ENCODE assay signal across 23 cellular contexts in genomic region chr5:100794218-100794617, GRCh38.
DNase-seq lines count a peak whose midpoint lies in the region; ATAC-seq, FAIRE-seq and TF ChIP-seq lines count a peak whose summit lies in the region.
"Had no signal": no experiment of that assay in that cellular context is flagged by ENCODE, and none has a peak within 500 bp of the region (broad histone marks: within the 10 kb centered on the region; RNA-seq: fewer than 3 reads in every experiment).

No MANE protein-coding gene starts in this region.

- POLR2A ChIA-PET in HEK293 (lab: Yijun Ruan, JAX): no interaction called here
- POLR2A ChIA-PET in OCI-LY7 (lab: Charles Lee): interaction anchor here (0.6 kb wide), 1 partner anchor 104 kb away, joined by 3 read pairs; no protein-coding TSS in a partner anchor
- POLR2A ChIA-PET in GM12878 (lab: Charles Lee): no interaction called here

- TF ChIP-seq CTCF in HEK293 (tag by site-specific recombination; IDR thresholded peaks at IDR 0.05): no peak
- TF ChIP-seq CTCF in OCI-LY7 (conservative IDR thresholded peaks at IDR 0.05; ENCODE audit: low read length): no peak
- no peak for TF ChIP-seq CTCF in GM12878 (IDR thresholded peaks at IDR 0.05 in 2 of 3, conservative IDR thresholded peaks at IDR 0.05 in 1 of 3; ENCODE audit: control insufficient read depth in 2 of 3, extremely low read depth in 1 of 3, insufficient read depth in 1 of 3, low read depth in 3 of 3, low read length in 3 of 3)

- SMC1A ChIA-PET in GM12878 (lab: Charles Lee; ENCODE audit: uncharacterized antibody, unreplicated experiment): interaction anchor here (0.6 kb wide), 1 partner anchor 20 kb away, joined by 3 read pairs; no protein-coding TSS in a partner anchor

- H2AFZ ChIP-seq in OCI-LY7 (ENCODE audit: low read length) (no peak overlapping the region), GM12878 (ENCODE audit: control insufficient read depth, low read depth, low read length) (no peak overlapping the region)
- H2AFZ ChIP-seq: GM23338 had no signal

- ATAC-seq in GM12878: no peak
- ATAC-seq: A549, GM23338, HCT116 had no signal

- intact Hi-C loops in OCI-LY7 (cut with micrococcal nuclease; ENCODE audit: unreplicated experiment): no loop called here
- intact Hi-C loops in GM12878 (cut with micrococcal nuclease; ENCODE audit: unreplicated experiment): no loop called here

- CTCF ChIA-PET in HEK293 (lab: Yijun Ruan, JAX): no interaction called here
- CTCF ChIA-PET in OCI-LY7 (lab: Charles Lee; ENCODE audit: unreplicated experiment): no interaction called here
- CTCF ChIA-PET in GM12878 (lab: Yijun Ruan, JAX): no interaction called here

- RAD21 ChIA-PET in GM12878 (lab: Charles Lee; ENCODE audit: unreplicated experiment): no interaction called here

- BruUV-seq in OCI-LY7 (replicated peaks; lab: Mats Ljungman, UMichigan) (no TSS peak), GM12878 (replicated peaks; lab: Mats Ljungman, UMichigan) (no TSS peak)

- TF ChIP-seq RAD21 in GM12878 (IDR thresholded peaks at IDR 0.05; ENCODE audit: insufficient read depth, low read depth, low read length): no peak

- H3K4me3 ChIP-seq in HEK293 (ENCODE audit: low read depth, low read length): no peak overlapping the region
- no peak overlapping the region for H3K4me3 ChIP-seq in OCI-LY7 (ENCODE audit: low read depth, low read length, poor library complexity, severe bottlenecking)
- no peak overlapping the region for H3K4me3 ChIP-seq in GM12878
- no peak overlapping the region for H3K4me3 ChIP-seq in SJCRH30
- H3K4me3 ChIP-seq: A549, GM23338 had no signal

- no peak for TF ChIP-seq EP300 in GM12878 (IDR thresholded peaks at IDR 0.05; ENCODE audit: borderline replicate concordance in 1 of 2, control insufficient read depth in 1 of 2, low read depth in 2 of 2, low read length in 2 of 2)

- H3K36me3 ChIP-seq in HEK293 (ENCODE audit: control insufficient read depth in 2 of 2, insufficient read depth in 1 of 2, low read length in 2 of 2) (no peaks in the 10 kb centered on the region), OCI-LY7 (ENCODE audit: insufficient read depth, low read length) (peaks cover 25% of the 10 kb centered on the region; the same call in 1 of the 2 replicates), GM12878 (ENCODE audit: control insufficient read depth in 2 of 2, insufficient read depth in 2 of 2, low read length in 1 of 2) (no peaks in the 10 kb centered on the region), SJCRH30 (no peaks in the 10 kb centered on the region)
- H3K36me3 ChIP-seq: BE2C had no signal

- H3K4me1 ChIP-seq in HEK293 (ENCODE audit: control insufficient read depth, insufficient read depth, low read length) (no peaks in the 10 kb centered on the region), OCI-LY7 (ENCODE audit: insufficient read depth, low read length, poor library complexity, severe bottlenecking) (peaks cover 25% of the 10 kb centered on the region), GM12878 (ENCODE audit: control insufficient read depth, insufficient read depth, low read length) (no peaks in the 10 kb centered on the region), SJCRH30 (no peaks in the 10 kb centered on the region)

- H3K27ac ChIP-seq in HEK293 (ENCODE audit: extremely low read depth, low read depth, low read length) (no peak overlapping the region), OCI-LY7 (ENCODE audit: low read depth, low read length, poor library complexity, severe bottlenecking) (no peak overlapping the region), GM12878 (ENCODE audit: control insufficient read depth, insufficient read depth) (no peak overlapping the region), SJCRH30 (no peak overlapping the region)
- H3K27ac ChIP-seq: A549; BLaER1 treated with 17β-estradiol and CSF1 and Interleukin-3, amounts not matched to agents 10 nM and 100 nM had no signal

- H3K9me2 ChIP-seq in OCI-LY7 (ENCODE audit: insufficient read depth, low read length): no peaks in the 10 kb centered on the region

- no peak overlapping the region for H3K9ac ChIP-seq in GM12878 (ENCODE audit: control insufficient read depth, insufficient read depth, low read length)
- H3K9ac ChIP-seq: BLaER1 treated with 17β-estradiol and CSF1 and Interleukin-3, amounts not matched to agents 10 nM and 100 nM had no signal

- TF ChIP-seq POLR2A in GM12878 (IDR thresholded peaks at IDR 0.05; ENCODE audit: low read depth, low read length): no peak

- 66% methylated on average over 3 of the region's 3 CpGs for WGBS in GM12878 (ENCODE audit: insufficient coverage, insufficient replicate concordance, low lambda C conversion rate, missing lambda C conversion rate)

- in situ Hi-C loops in GM12878 (cut with MboI): no loop called here

- H3K27me3 ChIP-seq in GM12878 (replicated peaks in 1 of 2; ENCODE audit: control insufficient read depth in 2 of 2, insufficient read depth in 2 of 2, low read length in 1 of 2): no peaks in the 10 kb centered on the region
- no peaks in the 10 kb centered on the region for H3K27me3 ChIP-seq in SJCRH30
- H3K27me3 ChIP-seq: BE2C; BLaER1 treated with 17β-estradiol and CSF1 and Interleukin-3, amounts not matched to agents 10 nM and 100 nM had no signal

- H3K4me2 ChIP-seq in OCI-LY7 (ENCODE audit: low read length): no peak overlapping the region
- no peak overlapping the region for H3K4me2 ChIP-seq in GM12878 (ENCODE audit: control insufficient read depth, insufficient read depth)
- H3K4me2 ChIP-seq: A549; BLaER1 treated with 17β-estradiol and CSF1 and Interleukin-3, amounts not matched to agents 10 nM and 100 nM; GM23338 had no signal

- no peaks in the 10 kb centered on the region for H3K9me3 ChIP-seq in HEK293 (ENCODE audit: control insufficient read depth, insufficient read depth, low read depth, low read length)
- H3K9me3 ChIP-seq in OCI-LY7 (ENCODE audit: low read length): peaks cover 45% of the 10 kb centered on the region; the same call in 1 of the 2 replicates
- peaks cover 18% of the 10 kb centered on the region; the same call in 2 of the 3 replicates for H3K9me3 ChIP-seq in GM12878 (replicated peaks; ENCODE audit: control insufficient read depth, insufficient read depth, low read length)
- no peaks in the 10 kb centered on the region for H3K9me3 ChIP-seq in SJCRH30 (replicated peaks)
- H3K9me3 ChIP-seq: A549, BE2C had no signal

- no peaks in the 10 kb centered on the region for H4K20me1 ChIP-seq in OCI-LY7 (ENCODE audit: insufficient read depth, low read length)
- no peaks in the 10 kb centered on the region for H4K20me1 ChIP-seq in GM12878 (ENCODE audit: control insufficient read depth, insufficient read depth)
- H4K20me1 ChIP-seq: BLaER1 treated with 17β-estradiol and CSF1 and Interleukin-3, amounts not matched to agents 10 nM and 100 nM had no signal

- no peaks in the 10 kb centered on the region for H3K79me2 ChIP-seq in OCI-LY7 (ENCODE audit: insufficient read depth, low read depth, low read length)
- H3K79me2 ChIP-seq in GM12878 (ENCODE audit: control insufficient read depth, insufficient read depth, low read length): no peaks in the 10 kb centered on the region

- DNase-seq in OCI-LY7 (ENCODE audit: low spot score) (peak; percentile 52), GM12878 (ENCODE audit: low read depth, low spot score) (no peak), SJCRH30 (no peak), hepatic stellate cell (ENCODE audit: low spot score) (no peak), NCI-H774 (lab: John Stamatoyannopoulos, UW) (no peak)
- DNase-seq: 8988T; ACHN; AML-193; BE2C; CD4-positive, alpha-beta T cell; CD8-positive, alpha-beta memory T cell; DMS 273 treated with DMSO at 0.1 percent for 48 hours; DND-41; H9; HFFc6 had no signal

- FAIRE-seq in GM12878 (lab: Jason Lieb, UNC): no peak
- FAIRE-seq: A549, D721Med, G401.6, GM19239 had no signal

TF ChIP-seq in HEK293, 187 proteins besides CTCF, POLR2A, EP300 and RAD21:
- no peak for TF ChIP-seq ZNF394 (tag by site-specific recombination; IDR thresholded peaks at IDR 0.05; ENCODE audit: borderline replicate concordance)
- no peak for TF ChIP-seq ATF2 (tag by site-specific recombination; IDR thresholded peaks at IDR 0.05; ENCODE audit: low read depth)
- TF ChIP-seq TRIM28 (IDR thresholded peaks at IDR 0.05; ENCODE audit: borderline replicate concordance, low read length): peak; percentile 47; the same call in 1 of the 2 replicates

TF ChIP-seq in GM12878, 131 proteins besides CTCF, POLR2A, EP300 and RAD21:
- TF ChIP-seq POLR2AphosphoS5 (IDR thresholded peaks at IDR 0.05; ENCODE audit: low read length) (no peak), CBX5 (IDR thresholded peaks at IDR 0.05; ENCODE audit: low read depth) (0 out of 2 replicates have a peak, but pooled peaks have one; percentile 64)
